ENCODE assay signal across 9 cellular contexts in the genomic region with DNA sequence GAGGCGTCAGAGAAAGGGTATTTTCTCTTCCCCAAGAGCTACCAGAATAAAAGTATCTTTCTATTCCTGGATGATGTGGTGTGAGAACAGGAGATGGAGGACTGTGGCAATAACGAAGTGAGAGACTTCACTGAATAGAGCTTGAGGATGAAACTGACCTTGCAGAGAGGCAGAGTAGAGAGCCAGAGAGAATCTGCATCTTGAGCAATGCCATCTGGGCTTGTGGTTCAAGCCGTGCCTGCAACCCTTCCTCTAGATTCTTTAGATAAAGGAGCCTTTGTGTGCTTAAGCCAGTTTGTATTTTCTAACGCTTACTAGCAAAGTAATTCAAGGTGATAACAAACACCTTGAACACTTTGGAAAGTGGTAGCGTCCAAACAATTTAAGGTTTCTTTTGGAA. TPM values are rescaled to one million over a fixed set of nuclear protein-coding genes. Genes with fewer than 3 reads are reported as not detected.
DNase-seq lines count a peak whose midpoint lies in the region; ATAC-seq and TF ChIP-seq lines count a peak whose summit lies in the region.
"Had no signal": no experiment of that assay in that cellular context is flagged by ENCODE, and none has a peak within 500 bp of the region (broad histone marks: within the 10 kb centered on the region; RNA-seq: fewer than 3 reads in every experiment).

No MANE protein-coding gene starts in this region.

- TF ChIP-seq CTCF in endodermal cell (conservative IDR thresholded peaks at IDR 0.05) (no peak), sigmoid colon (IDR thresholded peaks at IDR 0.05) (no peak), adrenal gland (IDR thresholded peaks at IDR 0.05) (no peak)

- H3K9me3 ChIP-seq in endodermal cell (ENCODE audit: control insufficient read depth, low read length) = no peaks in the 10 kb centered on the region
- no peaks in the 10 kb centered on the region for H3K9me3 ChIP-seq in sigmoid colon
- no peaks in the 10 kb centered on the region for H3K9me3 ChIP-seq in adrenal gland (replicated peaks in 1 of 3)
- H3K9me3 ChIP-seq: pancreas had no signal

- intact Hi-C loops in sigmoid colon (cut with DNase I) = loop anchor here (5.0 kb wide), 4 partner anchors 58 to 213 kb away; no protein-coding TSS in a partner anchor
- intact Hi-C loops in adrenal gland (cut with DNase I) = loop anchor here (5.0 to 10.0 kb wide), 2 partner anchors 132 to 135 kb away; a partner anchor contains a TSS

- H3K27ac ChIP-seq in endodermal cell (ENCODE audit: low read depth, low read length) (no peak overlapping the region), sigmoid colon (peak overlapping the region; percentile 88 to 98 (median 92)), adrenal gland (no peak overlapping the region)

- H3K27me3 Mint-ChIP-seq in endodermal cell (ENCODE audit: insufficient read depth) = peaks cover 61% of the 10 kb centered on the region
- peaks cover 85% of the 10 kb centered on the region for H3K27me3 Mint-ChIP-seq in activated CD8-positive, alpha-beta memory T cell treated with anti-CD3 and anti-CD28 coated beads, Interleukin-2, amount 10 ng/mL, durations not matched to agents 7 days and 5 days

- H3K27ac Mint-ChIP-seq in endodermal cell = no peak overlapping the region
- no peak overlapping the region for H3K27ac Mint-ChIP-seq in activated CD8-positive, alpha-beta memory T cell treated with anti-CD3 and anti-CD28 coated beads, Interleukin-2, amount 10 ng/mL, durations not matched to agents 7 days and 5 days

- WGBS in endodermal cell (ENCODE audit: insufficient coverage in 1 of 2, insufficient read length in 1 of 2), 2 experiments = 56 to 65% methylated on average over 3 to 5 of the region's 5 CpGs
- 14 to 50% methylated on average over 5 of the region's 5 CpGs for WGBS in sigmoid colon, 2 donors
- 70 to 78% (median 74%) methylated on average over 5 of the region's 5 CpGs for WGBS in adrenal gland, 4 donors

- H3K4me3 Mint-ChIP-seq in endodermal cell = no peak overlapping the region
- H3K4me3 Mint-ChIP-seq in activated CD8-positive, alpha-beta memory T cell treated with anti-CD3 and anti-CD28 coated beads, Interleukin-2, amount 10 ng/mL, durations not matched to agents 7 days and 5 days = no peak overlapping the region

- H3K36me3 ChIP-seq in endodermal cell (ENCODE audit: control insufficient read depth, insufficient read depth, low read length) (no peaks in the 10 kb centered on the region), sigmoid colon (no peaks in the 10 kb centered on the region), adrenal gland (replicated peaks in 1 of 2) (no peaks in the 10 kb centered on the region)
- H3K36me3 ChIP-seq: pancreas had no signal

- H3K4me1 ChIP-seq in endodermal cell (ENCODE audit: control insufficient read depth, insufficient read depth, low read length) (peaks cover 9% of the 10 kb centered on the region), sigmoid colon (peaks cover 0 to 58% (median 40%) of the 10 kb centered on the region in 4 donors), adrenal gland (replicated peaks in 1 of 2) (peaks cover 13 to 28% of the 10 kb centered on the region in 2 donors)

- DNase-seq in KG1 (lab: John Stamatoyannopoulos, UW) = peak; percentile 24
- DNase-seq in SIG-M5 (lab: John Stamatoyannopoulos, UW) = peak; percentile 66
- DNase-seq in endodermal cell = no peak
- no peak for DNase-seq in sigmoid colon
- DNase-seq in activated CD8-positive, alpha-beta memory T cell treated with anti-CD3 and anti-CD28 coated beads, Interleukin-2, amount 10 ng/mL, durations not matched to agents 7 days and 5 days = no peak
- DNase-seq in stimulated activated CD4-positive, alpha-beta T cell treated with anti-CD3 and anti-CD28 coated beads, Interleukin-4, amount 100 ng/mL, for 1 hour = no peak
- DNase-seq in adrenal gland = no peak
- DNase-seq: T-helper 9 cell had no signal

- H3K4me1 Mint-ChIP-seq in endodermal cell = peaks cover 32% of the 10 kb centered on the region
- H3K4me1 Mint-ChIP-seq in activated CD8-positive, alpha-beta memory T cell treated with anti-CD3 and anti-CD28 coated beads, Interleukin-2, amount 10 ng/mL, durations not matched to agents 7 days and 5 days = peaks cover 6% of the 10 kb centered on the region

- CTCF ChIA-PET in activated CD8-positive, alpha-beta memory T cell treated with anti-CD3 and anti-CD28 coated beads, Interleukin-2, amount 10 ng/mL, durations not matched to agents 7 days and 5 days (lab: Charles Lee) = no interaction called here

- no peak for ATAC-seq in activated CD8-positive, alpha-beta memory T cell treated with anti-CD3 and anti-CD28 coated beads, Interleukin-2, amount 10 ng/mL, durations not matched to agents 7 days and 5 days

- H3K9ac ChIP-seq in endodermal cell (ENCODE audit: extremely low read depth, low read length, poor library complexity, severe bottlenecking) = no peak overlapping the region

- H3K27me3 ChIP-seq in endodermal cell (ENCODE audit: control insufficient read depth, insufficient read depth, low read length, poor library complexity, severe bottlenecking) = peaks cover 42% of the 10 kb centered on the region
- H3K27me3 ChIP-seq in sigmoid colon = no peaks in the 10 kb centered on the region
- H3K27me3 ChIP-seq in adrenal gland = no peaks in the 10 kb centered on the region
- H3K27me3 ChIP-seq: pancreas had no signal

- H3K4me3 ChIP-seq in endodermal cell (ENCODE audit: low read length) (peak overlapping the region; percentile 5), sigmoid colon (no peak overlapping the region), adrenal gland (peak overlapping the region in 1 of 4 donors; percentile 77)

- TF ChIP-seq POLR2A in sigmoid colon (IDR thresholded peaks at IDR 0.05) (no peak), adrenal gland (IDR thresholded peaks at IDR 0.05) (no peak)

- no peaks in the 10 kb centered on the region for H3K9me3 Mint-ChIP-seq in endodermal cell
- no peaks in the 10 kb centered on the region for H3K9me3 Mint-ChIP-seq in activated CD8-positive, alpha-beta memory T cell treated with anti-CD3 and anti-CD28 coated beads, Interleukin-2, amount 10 ng/mL, durations not matched to agents 7 days and 5 days (ENCODE audit: low read depth)

- no peak for TF ChIP-seq EP300 in sigmoid colon (IDR thresholded peaks at IDR 0.05)

- no peaks in the 10 kb centered on the region for H3K36me3 Mint-ChIP-seq in endodermal cell (ENCODE audit: low read depth)
- H3K36me3 Mint-ChIP-seq in activated CD8-positive, alpha-beta memory T cell treated with anti-CD3 and anti-CD28 coated beads, Interleukin-2, amount 10 ng/mL, durations not matched to agents 7 days and 5 days = no peaks in the 10 kb centered on the region

RNA-seq across cellular contexts. Expression of a gene that starts 2.2 kb away (rescaled TPM):
- total RNA-seq in endodermal cell (1 to 10 TPM; 1.2 to 1.3 TPM), sigmoid colon (10 to 100 TPM; 25.5 to 53.2 (median 37.0) TPM), adrenal gland (10 to 100 TPM; 18.6 to 64.4 (median 44.5) TPM)
- polyA plus RNA-seq in endodermal cell (2013, experiment 1 of 2) = 6.2 TPM
- 8.0 TPM for polyA plus RNA-seq in endodermal cell (2013, experiment 2 of 2)
- polyA plus RNA-seq in sigmoid colon (10 to 100 TPM in 2 of 3 donors, 1 to 10 TPM in 1; 7.8 to 13.6 (median 10.9) TPM), adrenal gland (100 to 1,000 TPM in 1 of 3 donors, 10 to 100 TPM in 2; 13.9 to 128 (median 78.6) TPM)
- total RNA-seq in activated CD8-positive, alpha-beta memory T cell treated with anti-CD3 and anti-CD28 coated beads, Interleukin-2, amount 10 ng/mL, durations not matched to agents 7 days and 5 days = 1 to 10 TPM in 1 of 2 experiments, under 1 TPM in 1; 0.79 to 1.3 TPM

Comparison
In these comparisons a context has a peak if more than half of its experiments do, and no peak if none do; other contexts are left out.
1. DNase-seq: peak in KG1 (single experiment) and SIG-M5 (single experiment); none in endodermal cell (single experiment), sigmoid colon (single experiment), activated CD8-positive, alpha-beta memory T cell treated with anti-CD3 and anti-CD28 coated beads, Interleukin-2, amount 10 ng/mL, durations not matched to agents 7 days and 5 days (single experiment), stimulated activated CD4-positive, alpha-beta T cell treated with anti-CD3 and anti-CD28 coated beads, Interleukin-4, amount 100 ng/mL, for 1 hour (single experiment) and adrenal gland (0 of 7).
2. H3K27ac ChIP-seq: peak in sigmoid colon (4 of 4); none in endodermal cell (single experiment) and adrenal gland (0 of 5).
3. RNA of a gene that starts 2.2 kb away (total RNA-seq): 18.6 to 64.4 TPM in adrenal gland and 25.5 to 53.2 TPM in sigmoid colon; 1.2 to 1.3 TPM in endodermal cell and 0.79 to 1.3 TPM in activated CD8-positive, alpha-beta memory T cell treated with anti-CD3 and anti-CD28 coated beads, Interleukin-2, amount 10 ng/mL, durations not matched to agents 7 days and 5 days; every median in the first group is over 4 times any median in the second.